ENCODE assay signal across 35 cellular contexts in genomic region chr10:26303366-26303765, GRCh38.
"Had no signal": no experiment of that assay in that cellular context is flagged by ENCODE, and none has a peak within 500 bp of the region (broad histone marks: within the 10 kb centered on the region; RNA-seq: fewer than 3 reads in every experiment).

No MANE protein-coding gene starts in this region.

- H3K9me3 ChIP-seq: ascending aorta had no signal

- H3K36me3 Mint-ChIP-seq: activated CD8-positive, alpha-beta memory T cell treated with anti-CD3 and anti-CD28 coated beads, Interleukin-2, amount 10 ng/mL, durations not matched to agents 7 days and 5 days; activated naive CD4-positive, alpha-beta T cell treated with anti-CD3 and anti-CD28 coated beads, Interleukin-2, amount 10 ng/mL, durations not matched to agents 7 days and 5 days; activated naive CD4-positive, alpha-beta T cell treated with anti-CD3 and anti-CD28 coated beads, Interleukin-2, amount 50 U/mL, for 24 hours; activated naive CD8-positive, alpha-beta T cell; activated naive CD8-positive, alpha-beta T cell treated with anti-CD3 and anti-CD28 coated beads, Interleukin-2, amount 10 ng/mL, durations not matched to agents 7 days and 5 days had no signal

- H3K4me1 Mint-ChIP-seq: activated B cell treated with CpG ODN at 0.5 μM for 24 hours; activated CD4-positive, alpha-beta memory T cell treated with anti-CD3 and anti-CD28 coated beads, Interleukin-2, amount 10 ng/mL, durations not matched to agents 7 days and 5 days; activated CD4-positive, alpha-beta T cell treated with anti-CD3 and anti-CD28 coated beads, Interleukin-2, amount 10 ng/mL, durations not matched to agents 24 days and 14 days; activated CD8-positive, alpha-beta memory T cell treated with anti-CD3 and anti-CD28 coated beads, Interleukin-2, amount 10 ng/mL, durations not matched to agents 7 days and 5 days; activated naive CD4-positive, alpha-beta T cell treated with anti-CD3 and anti-CD28 coated beads, Interleukin-2, amount 10 ng/mL, durations not matched to agents 7 days and 5 days; activated naive CD4-positive, alpha-beta T cell treated with anti-CD3 and anti-CD28 coated beads, Interleukin-2, amount 50 U/mL, for 24 hours; activated naive CD8-positive, alpha-beta T cell treated with anti-CD3 and anti-CD28 coated beads, Interleukin-2, amount 10 ng/mL, durations not matched to agents 7 days and 5 days; activated naive CD8-positive, alpha-beta T cell treated with anti-CD3 and anti-CD28 coated beads, Interleukin-2, amount 50 U/mL, for 24 hours; central memory CD8-positive, alpha-beta T cell had no signal

- FAIRE-seq: bronchial epithelial cell, TTC549 had no signal

- H3K4me3 ChIP-seq: ascending aorta, cardiac muscle cell had no signal

- ATAC-seq: activated CD8-positive, alpha-beta memory T cell treated with anti-CD3 and anti-CD28 coated beads, Interleukin-2, amount 10 ng/mL, durations not matched to agents 7 days and 5 days; activated CD8-positive, alpha-beta T cell treated with anti-CD3 and anti-CD28 coated beads, Interleukin-2, amount 10 ng/mL, durations not matched to agents 7 days and 5 days; activated naive CD8-positive, alpha-beta T cell treated with anti-CD3 and anti-CD28 coated beads, Interleukin-2, amount 50 U/mL, for 24 hours had no signal

- H3K27ac Mint-ChIP-seq: activated B cell treated with CpG ODN at 0.5 μM for 24 hours; activated CD4-positive, alpha-beta memory T cell treated with anti-CD3 and anti-CD28 coated beads, Interleukin-2, amount 10 ng/mL, durations not matched to agents 7 days and 5 days; activated CD4-positive, alpha-beta T cell treated with anti-CD3 and anti-CD28 coated beads, Interleukin-2, amount 10 ng/mL, durations not matched to agents 24 days and 14 days; activated CD8-positive, alpha-beta memory T cell treated with anti-CD3 and anti-CD28 coated beads, Interleukin-2, amount 10 ng/mL, durations not matched to agents 7 days and 5 days; activated CD8-positive, alpha-beta T cell treated with anti-CD3 and anti-CD28 coated beads, Interleukin-2, amount 10 ng/mL, durations not matched to agents 7 days and 5 days; activated naive CD4-positive, alpha-beta T cell treated with anti-CD3 and anti-CD28 coated beads, Interleukin-2, amount 10 ng/mL, durations not matched to agents 7 days and 5 days; activated naive CD4-positive, alpha-beta T cell treated with anti-CD3 and anti-CD28 coated beads, Interleukin-2, amount 50 U/mL, for 24 hours; activated naive CD8-positive, alpha-beta T cell; activated naive CD8-positive, alpha-beta T cell treated with anti-CD3 and anti-CD28 coated beads, Interleukin-2, amount 10 ng/mL, durations not matched to agents 7 days and 5 days; activated naive CD8-positive, alpha-beta T cell treated with anti-CD3 and anti-CD28 coated beads, Interleukin-2, amount 50 U/mL, for 24 hours; activated T-cell treated with anti-CD3 and anti-CD28 coated beads, Interleukin-2, amount 50 U/mL, for 24 hours; activated T-helper 2 cell treated with anti-CD3 and anti-CD28 coated beads, Interferon-gamma antibody, Interleukin-2, Interleukin-4, amounts not matched to agents 10 μg/mL and 5 μg/mL and 100 μg/mL, durations not matched to agents 14 hours and 24 hours and 36 hours; T-helper 2 cell treated with Interferon-gamma antibody and Interleukin-4, amounts not matched to agents 5 μg/mL and 100 μg/mL, for 36 hours had no signal

- H3K9me3 Mint-ChIP-seq: activated B cell treated with CpG ODN at 0.5 μM for 24 hours; activated CD4-positive, alpha-beta memory T cell treated with anti-CD3 and anti-CD28 coated beads, Interleukin-2, amount 10 ng/mL, durations not matched to agents 7 days and 5 days; activated CD4-positive, alpha-beta T cell treated with anti-CD3 and anti-CD28 coated beads, Interleukin-2, amount 10 ng/mL, durations not matched to agents 24 days and 14 days; activated naive CD4-positive, alpha-beta T cell treated with anti-CD3 and anti-CD28 coated beads, Interleukin-2, amount 10 ng/mL, durations not matched to agents 7 days and 5 days; activated naive CD4-positive, alpha-beta T cell treated with anti-CD3 and anti-CD28 coated beads, Interleukin-2, amount 50 U/mL, for 24 hours; activated naive CD8-positive, alpha-beta T cell treated with anti-CD3 and anti-CD28 coated beads, Interleukin-2, amount 10 ng/mL, durations not matched to agents 7 days and 5 days; activated naive CD8-positive, alpha-beta T cell treated with anti-CD3 and anti-CD28 coated beads, Interleukin-2, amount 50 U/mL, for 24 hours; activated T-cell treated with anti-CD3 and anti-CD28 coated beads, Interleukin-2, amount 50 U/mL, for 24 hours; activated T-helper 2 cell treated with anti-CD3 and anti-CD28 coated beads, Interferon-gamma antibody, Interleukin-2, Interleukin-4, amounts not matched to agents 10 μg/mL and 5 μg/mL and 100 μg/mL, durations not matched to agents 14 hours and 24 hours and 36 hours; central memory CD8-positive, alpha-beta T cell; T-helper 2 cell treated with Interferon-gamma antibody and Interleukin-4, amounts not matched to agents 5 μg/mL and 100 μg/mL, for 36 hours had no signal

- H3K4me1 ChIP-seq: ascending aorta had no signal

- H3K36me3 ChIP-seq: ascending aorta, cardiac muscle cell had no signal

- H3K4me3 Mint-ChIP-seq: activated B cell treated with CpG ODN at 0.5 μM for 24 hours; activated CD4-positive, alpha-beta memory T cell treated with anti-CD3 and anti-CD28 coated beads, Interleukin-2, amount 10 ng/mL, durations not matched to agents 7 days and 5 days; activated CD4-positive, alpha-beta T cell treated with anti-CD3 and anti-CD28 coated beads, Interleukin-2, amount 10 ng/mL, durations not matched to agents 24 days and 14 days; activated CD8-positive, alpha-beta memory T cell treated with anti-CD3 and anti-CD28 coated beads, Interleukin-2, amount 10 ng/mL, durations not matched to agents 7 days and 5 days; activated CD8-positive, alpha-beta T cell treated with anti-CD3 and anti-CD28 coated beads, Interleukin-2, amount 10 ng/mL, durations not matched to agents 7 days and 5 days; activated naive CD4-positive, alpha-beta T cell treated with anti-CD3 and anti-CD28 coated beads, Interleukin-2, amount 10 ng/mL, durations not matched to agents 7 days and 5 days; activated naive CD4-positive, alpha-beta T cell treated with anti-CD3 and anti-CD28 coated beads, Interleukin-2, amount 50 U/mL, for 24 hours; activated naive CD8-positive, alpha-beta T cell; activated naive CD8-positive, alpha-beta T cell treated with anti-CD3 and anti-CD28 coated beads, Interleukin-2, amount 10 ng/mL, durations not matched to agents 7 days and 5 days; activated naive CD8-positive, alpha-beta T cell treated with anti-CD3 and anti-CD28 coated beads, Interleukin-2, amount 50 U/mL, for 24 hours; activated T-cell treated with anti-CD3 and anti-CD28 coated beads, Interleukin-2, amount 50 U/mL, for 24 hours; brain; central memory CD8-positive, alpha-beta T cell; T-helper 2 cell treated with Interferon-gamma antibody and Interleukin-4, amounts not matched to agents 5 μg/mL and 100 μg/mL, for 36 hours had no signal

- H3K27ac ChIP-seq: ascending aorta, cardiac muscle cell, VCaP had no signal

- DNase-seq: activated B cell treated with CpG ODN at 0.5 μM for 24 hours; activated CD4-positive, alpha-beta memory T cell treated with anti-CD3 and anti-CD28 coated beads, Interleukin-2, amount 10 ng/mL, durations not matched to agents 7 days and 5 days; activated CD4-positive, alpha-beta T cell treated with anti-CD3 and anti-CD28 coated beads for 4 hours; activated CD4-positive, alpha-beta T cell treated with anti-CD3 and anti-CD28 coated beads, Interleukin-2, amount 10 ng/mL, durations not matched to agents 24 days and 14 days; activated CD4-positive, alpha-beta T cell treated with anti-CD3 and anti-CD28 coated beads, Interleukin-2, amount 50 U/mL, for 48 hours; activated CD4-positive, CD25-positive, alpha-beta regulatory T cell treated with anti-CD3 and anti-CD28 coated beads, Interleukin-2, amount 50 U/mL, for 72 hours; activated CD8-positive, alpha-beta memory T cell treated with anti-CD3 and anti-CD28 coated beads for 24 hours; activated CD8-positive, alpha-beta memory T cell treated with anti-CD3 and anti-CD28 coated beads, Interleukin-2, amount 10 ng/mL, durations not matched to agents 7 days and 5 days; activated CD8-positive, alpha-beta memory T cell treated with anti-CD3 and anti-CD28 coated beads, Interleukin-2, amount 50 U/mL, for 48 hours; activated CD8-positive, alpha-beta T cell treated with anti-CD3 and anti-CD28 coated beads, Interleukin-2, amount 10 ng/mL, durations not matched to agents 7 days and 5 days; activated effector memory CD4-positive, alpha-beta T cell treated with Interleukin-2 at 50 U/mL for 16 hours; activated gamma-delta T cell; activated naive CD4-positive, alpha-beta T cell treated with anti-CD3 and anti-CD28 coated beads, Interleukin-2, amount 10 ng/mL, durations not matched to agents 7 days and 5 days; activated naive CD4-positive, alpha-beta T cell treated with Interleukin-2 at 50 U/mL for 16 hours; activated naive CD8-positive, alpha-beta T cell treated with anti-CD3 and anti-CD28 coated beads, Interleukin-2, amount 10 ng/mL, durations not matched to agents 7 days and 5 days; activated naive CD8-positive, alpha-beta T cell treated with anti-CD3 and anti-CD28 coated beads, Interleukin-2, amount 50 U/mL, for 24 hours; activated T-cell treated with anti-CD3 and anti-CD28 coated beads, Interleukin-2, amount 50 U/mL, for 24 hours; activated T-cell treated with anti-CD3 and anti-CD28 coated beads, Interleukin-2, amount 50 U/mL, for 48 hours; amygdala; anterior cingulate cortex; caudate nucleus; cerebellar nuclear complex; T-helper 2 cell; T-helper 9 cell had no signal

- H3K27me3 ChIP-seq: ascending aorta had no signal
